In the genomic region with DNA sequence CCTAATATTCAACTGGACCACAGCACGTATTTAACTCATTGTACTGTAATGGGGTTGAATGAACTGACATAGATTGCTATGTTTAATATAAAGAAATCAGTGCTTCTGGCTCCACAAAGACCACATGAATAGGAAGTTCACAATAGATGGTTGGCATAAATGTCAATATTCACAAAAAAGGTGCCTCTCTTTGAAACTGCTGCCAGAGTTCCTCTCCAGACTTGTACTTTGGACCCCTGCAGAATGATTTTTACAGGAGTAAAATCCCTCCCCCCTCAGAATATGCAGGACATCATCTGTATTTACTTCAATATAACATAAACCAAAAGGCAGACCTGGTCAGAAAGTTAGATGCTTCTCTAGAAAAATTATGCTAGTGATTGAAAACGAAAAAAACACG, we compare ENCODE assay signal across 23 cellular contexts.
DNase-seq lines count a peak whose midpoint lies in the region; ATAC-seq, FAIRE-seq and TF ChIP-seq lines count a peak whose summit lies in the region.
"Had no signal": no experiment of that assay in that cellular context is flagged by ENCODE, and none has a peak within 500 bp of the region (broad histone marks: within the 10 kb centered on the region; RNA-seq: fewer than 3 reads in every experiment).

No MANE protein-coding gene starts in this region.

- no peak for TF ChIP-seq RAD21 in HepG2 (CRISPR knock-in tag; IDR thresholded peaks at IDR 0.05)

- H3K9me3 ChIP-seq in HepG2 (ENCODE audit: low read length) (no peaks in the 10 kb centered on the region), breast epithelium (no peaks in the 10 kb centered on the region)
- H3K9me3 ChIP-seq: BLaER1, Caco-2, HAP-1 had no signal

- TF ChIP-seq POLR2A in HepG2 (IDR thresholded peaks at IDR 0.05; ENCODE audit: insufficient read depth in 1 of 2, low read depth in 2 of 2, low read length in 2 of 2) (no peak), breast epithelium (IDR thresholded peaks at IDR 0.05) (no peak)

- H3K36me3 ChIP-seq in HepG2 (replicated peaks in 1 of 2; ENCODE audit: control insufficient read depth in 1 of 2, insufficient read depth in 2 of 2, low read length in 2 of 2) (no peaks in the 10 kb centered on the region), breast epithelium (no peaks in the 10 kb centered on the region)
- H3K36me3 ChIP-seq: BLaER1, HAP-1 had no signal

- H3K27me3 ChIP-seq in HepG2 (ENCODE audit: control insufficient read depth in 1 of 2, insufficient read depth in 2 of 2, low read length in 2 of 2) = no peaks in the 10 kb centered on the region
- H3K27me3 ChIP-seq in breast epithelium = no peaks in the 10 kb centered on the region
- H3K27me3 ChIP-seq: BLaER1 had no signal

- in situ Hi-C loops in HepG2 (cut with HindIII; ENCODE audit: extremely low pct_ligation_motif_present, low pct_unique_long_range_greater_than_20kb) = loop anchor here (5.0 to 25.0 kb wide), 2 partner anchors 348 to 743 kb away; no protein-coding TSS in a partner anchor

- TF ChIP-seq EP300 in HepG2 (IDR thresholded peaks at IDR 0.05; ENCODE audit: low read depth in 2 of 2, low read length in 2 of 2) = no peak
- no peak for TF ChIP-seq EP300 in HepG2 (CRISPR knock-in tag; IDR thresholded peaks at IDR 0.05; ENCODE audit: borderline replicate concordance)

- peak overlapping the region; percentile 21; the same call in 1 of the 2 replicates for H3K27ac ChIP-seq in VCaP
- H3K27ac ChIP-seq in HepG2 (ENCODE audit: extremely low read length, insufficient read depth, low read length) = no peak overlapping the region
- H3K27ac ChIP-seq in breast epithelium = no peak overlapping the region
- H3K27ac ChIP-seq: 22Rv1, BLaER1, C4-2B had no signal

- DNase-seq in DMS53 (lab: John Stamatoyannopoulos, UW) = peak; percentile 21
- no peak for DNase-seq in DMS53 treated with DMSO at 0.1 percent for 48 hours (lab: John Stamatoyannopoulos, UW; ENCODE audit: unreplicated experiment)
- DNase-seq in HepG2 (ENCODE audit: low spot score) = peak; percentile 20
- no peak for DNase-seq in breast epithelium (ENCODE audit: low spot score in 2 of 2)
- DNase-seq in SHP77 treated with DMSO at 0.1 percent for 48 hours (lab: John Stamatoyannopoulos, UW) = no peak
- DNase-seq: Caco-2; CD4-positive, CD25-positive, alpha-beta regulatory T cell; CD8-positive, alpha-beta T cell; DMS153; DMS79 treated with DMSO at 0.1 percent for 48 hours; GF-D8; GOT3; HFFc6 had no signal

- no peak for TF ChIP-seq CTCF in VCaP (conservative IDR thresholded peaks at IDR 0.05)
- TF ChIP-seq CTCF in HepG2 (CRISPR knock-in tag; IDR thresholded peaks at IDR 0.05) = no peak
- no peak for TF ChIP-seq CTCF in breast epithelium (IDR thresholded peaks at IDR 0.05)

- H4K20me1 ChIP-seq in HepG2 (ENCODE audit: insufficient read depth, low read length) = no peaks in the 10 kb centered on the region
- H4K20me1 ChIP-seq: BLaER1 had no signal

- ATAC-seq in HepG2 = no peak
- no peak for ATAC-seq in GM18858 (IDR thresholded peaks at IDR 0.05; ENCODE audit: unreplicated experiment)
- ATAC-seq: CD8-positive, alpha-beta T cell had no signal

- intact Hi-C loops in HepG2 (cut with micrococcal nuclease; ENCODE audit: unreplicated experiment) = no loop called here
- intact Hi-C loops in breast epithelium (cut with DNase I; ENCODE audit: low total_unique reads) = loop anchor here (10.0 kb wide), 1 partner anchor 955 kb away; no protein-coding TSS in a partner anchor

- 30% methylated on average over 3 of the region's 3 CpGs for WGBS in HepG2 (ENCODE audit: low lambda C conversion rate)

- POLR2A ChIA-PET in HepG2 (lab: Yijun Ruan, JAX) = no interaction called here

- H3K4me2 ChIP-seq in HepG2 (ENCODE audit: low read depth, low read length) = no peak overlapping the region
- H3K4me2 ChIP-seq: BLaER1 had no signal

- no peak for FAIRE-seq in HepG2 (lab: Jason Lieb, UNC)
- FAIRE-seq: A204.1, GM12891, GM18507, H54 had no signal

- no peak overlapping the region for H2AFZ ChIP-seq in HepG2 (ENCODE audit: low read length)

- H3K4me3 ChIP-seq in HepG2 (replicated peaks in 1 of 3; ENCODE audit: insufficient read depth in 1 of 3, low read depth in 2 of 3, low read length in 3 of 3) (no peak overlapping the region), breast epithelium (no peak overlapping the region)
- H3K4me3 ChIP-seq: BLaER1, HAP-1 had no signal

- no peak overlapping the region for H3K9ac ChIP-seq in HepG2 (ENCODE audit: insufficient read depth, low read depth, low read length)
- H3K9ac ChIP-seq: BLaER1 had no signal

- BruUV-seq in HepG2 (replicated peaks; lab: Mats Ljungman, UMichigan) = no TSS peak

- CTCF ChIA-PET in HepG2 (lab: Yijun Ruan, JAX; ENCODE audit: low intra/inter-chr PET ratio, low total read pairs) = interaction anchor here (1.3 kb wide), 1 partner anchor 450 kb away, joined by 4 read pairs; no protein-coding TSS in a partner anchor

- H3K79me2 ChIP-seq in HepG2 (ENCODE audit: insufficient read depth, low read length) = no peaks in the 10 kb centered on the region

- H3K4me1 ChIP-seq in HepG2 (ENCODE audit: insufficient read depth, low read length) (peaks cover 13% of the 10 kb centered on the region; the same call in 1 of the 2 replicates), breast epithelium (no peaks in the 10 kb centered on the region)
- H3K4me1 ChIP-seq: BLaER1, HAP-1 had no signal

TF ChIP-seq in HepG2, 621 proteins besides CTCF, POLR2A, EP300 and RAD21:
- TF ChIP-seq GFI1 (CRISPR knock-in tag; IDR thresholded peaks at IDR 0.05; ENCODE audit: borderline replicate concordance) (peak; percentile 70), SOX13 (IDR thresholded peaks at IDR 0.05) (no peak), SOX13 (CRISPR knock-in tag; conservative IDR thresholded peaks at IDR 0.05 in 1 of 2, IDR thresholded peaks at IDR 0.05 in 1 of 2) (0 out of 4 replicates have a peak, but pooled peaks of 1 of the 2 experiments have one; percentile 14), ZNF552 (CRISPR knock-in tag; IDR thresholded peaks at IDR 0.05; ENCODE audit: borderline replicate concordance) (no peak)

Comparison
In these comparisons a context has a peak if more than half of its experiments do, and no peak if none do; other contexts are left out.
1. DNase-seq: peak in DMS53 (single experiment) and HepG2 (single experiment); none in DMS53 treated with DMSO at 0.1 percent for 48 hours (single experiment), breast epithelium (0 of 2) and SHP77 treated with DMSO at 0.1 percent for 48 hours (single experiment).